Comparison of ENCODE assay signal across 9 cellular contexts in genomic region chr17:3666516-3666915, GRCh38. TPM values are rescaled to one million over a fixed set of nuclear protein-coding genes. Genes with fewer than 3 reads are reported as not detected.
DNase-seq lines count a peak whose midpoint lies in the region; ATAC-seq and TF ChIP-seq lines count a peak whose summit lies in the region.
"Had no signal": no experiment of that assay in that cellular context is flagged by ENCODE, and none has a peak within 500 bp of the region (broad histone marks: within the 10 kb centered on the region; RNA-seq: fewer than 3 reads in every experiment).

No MANE protein-coding gene starts in this region.

- H3K27me3 ChIP-seq in thoracic aorta (replicated peaks; ENCODE audit: insufficient read depth), result no peaks in the 10 kb centered on the region

- H3K27me3 Mint-ChIP-seq in activated CD4-positive, alpha-beta T cell treated with anti-CD3 and anti-CD28 coated beads, Interleukin-2, amount 10 ng/mL, durations not matched to agents 7 days and 5 days, result no peaks in the 10 kb centered on the region
- H3K27me3 Mint-ChIP-seq in MCF 10A (ENCODE audit: insufficient read depth, unreplicated experiment) (no peaks in the 10 kb centered on the region), memory B cell (no peaks in the 10 kb centered on the region)

- intact Hi-C loops in MCF 10A (cut with micrococcal nuclease), result no loop called here

- CTCF ChIA-PET in activated CD4-positive, alpha-beta T cell treated with anti-CD3 and anti-CD28 coated beads, Interleukin-2, amount 10 ng/mL, durations not matched to agents 7 days and 5 days (lab: Charles Lee), result interaction anchor here (0.6 to 1.4 kb wide), 5 partner anchors 17 to 180 kb away, joined by 3 to 7 read pairs (median 4); partner anchors contain the start of gene NCBP3
- CTCF ChIA-PET in MCF 10A (lab: Yijun Ruan, JAX), result interaction anchor here (1.1 kb wide), 1 partner anchor 30 kb away, joined by 4 read pairs; the partner anchor contains the start of genes CTNS and SHPK

- H3K27ac Mint-ChIP-seq in activated CD4-positive, alpha-beta T cell treated with anti-CD3 and anti-CD28 coated beads, Interleukin-2, amount 10 ng/mL, durations not matched to agents 7 days and 5 days, result no peak overlapping the region
- H3K27ac Mint-ChIP-seq in MCF 10A (ENCODE audit: low read depth, unreplicated experiment) (peak overlapping the region; percentile 86), memory B cell (no peak overlapping the region)

- ATAC-seq in memory B cell (ENCODE audit: low read depth) (no peak), thoracic aorta (ENCODE audit: insufficient number of reproducible peaks, low FRiP score, low read depth) (no peak)

- peaks cover 20 to 43% of the 10 kb centered on the region in 2 donors for H3K4me1 ChIP-seq in thoracic aorta (ENCODE audit: control insufficient read depth in 1 of 2, low read depth in 2 of 2)

- peaks cover 29% of the 10 kb centered on the region for H3K4me1 Mint-ChIP-seq in activated CD4-positive, alpha-beta T cell treated with anti-CD3 and anti-CD28 coated beads, Interleukin-2, amount 10 ng/mL, durations not matched to agents 7 days and 5 days
- peaks cover 11% of the 10 kb centered on the region for H3K4me1 Mint-ChIP-seq in MCF 10A (ENCODE audit: insufficient read depth, unreplicated experiment)
- peaks cover 15% of the 10 kb centered on the region for H3K4me1 Mint-ChIP-seq in memory B cell

- TF ChIP-seq CTCF in MCF 10A (IDR thresholded peaks at IDR 0.05; ENCODE audit: unreplicated experiment), result no peak
- no peak for TF ChIP-seq CTCF in thoracic aorta (IDR thresholded peaks at IDR 0.05)

- H3K4me3 ChIP-seq in thoracic aorta, result peak overlapping the region; percentile 86

- peak overlapping the region; percentile 49 to 97 for H3K27ac ChIP-seq in thoracic aorta

- peaks cover 8% of the 10 kb centered on the region for H3K36me3 Mint-ChIP-seq in activated CD4-positive, alpha-beta T cell treated with anti-CD3 and anti-CD28 coated beads, Interleukin-2, amount 10 ng/mL, durations not matched to agents 7 days and 5 days (ENCODE audit: low read depth)
- peaks cover 46% of the 10 kb centered on the region for H3K36me3 Mint-ChIP-seq in MCF 10A (ENCODE audit: insufficient read depth, unreplicated experiment)
- peaks cover 2% of the 10 kb centered on the region for H3K36me3 Mint-ChIP-seq in memory B cell

- POLR2A ChIA-PET in activated CD4-positive, alpha-beta T cell treated with anti-CD3 and anti-CD28 coated beads, Interleukin-2, amount 10 ng/mL, durations not matched to agents 7 days and 5 days (lab: Charles Lee), result no interaction called here
- POLR2A ChIA-PET in MCF 10A (lab: Yijun Ruan, JAX), result interaction anchor here (0.6 to 3.8 kb wide), 9 partner anchors 7 to 774 kb away, joined by 3 to 36 read pairs (median 7); partner anchors contain the start of genes CTNS, HASPIN, P2RX5 and SHPK

- peak overlapping the region; percentile 33 for H3K4me3 Mint-ChIP-seq in activated CD4-positive, alpha-beta T cell treated with anti-CD3 and anti-CD28 coated beads, Interleukin-2, amount 10 ng/mL, durations not matched to agents 7 days and 5 days
- H3K4me3 Mint-ChIP-seq in MCF 10A (ENCODE audit: unreplicated experiment) (peak overlapping the region; percentile 94), memory B cell (peak overlapping the region; percentile 89)

- H3K36me3 ChIP-seq in thoracic aorta, result peaks cover 34% of the 10 kb centered on the region

- no TSS peak for BruUV-seq in MCF 10A (replicated peaks; lab: Mats Ljungman, UMichigan)

- no peaks in the 10 kb centered on the region for H3K9me3 ChIP-seq in thoracic aorta

- no peaks in the 10 kb centered on the region for H3K9me3 Mint-ChIP-seq in activated CD4-positive, alpha-beta T cell treated with anti-CD3 and anti-CD28 coated beads, Interleukin-2, amount 10 ng/mL, durations not matched to agents 7 days and 5 days
- H3K9me3 Mint-ChIP-seq in MCF 10A (ENCODE audit: unreplicated experiment), result no peaks in the 10 kb centered on the region
- no peaks in the 10 kb centered on the region for H3K9me3 Mint-ChIP-seq in memory B cell

- DNase-seq in activated CD4-positive, alpha-beta T cell treated with anti-CD3 and anti-CD28 coated beads, Interleukin-2, amount 10 ng/mL, durations not matched to agents 7 days and 5 days, result no peak
- no peak for DNase-seq in activated CD4-positive, alpha-beta T cell treated with anti-CD3 and anti-CD28 coated beads, Interleukin-2, amount 50 U/mL, for 48 hours
- DNase-seq in MCF 10A (ENCODE audit: unreplicated experiment) (no peak), memory B cell (ENCODE audit: low spot score in 2 of 2) (no peak), thoracic aorta (ENCODE audit: low spot score) (no peak), GM19240 (ENCODE audit: insufficient read length, low spot score) (no peak), NCI-H1105 (lab: John Stamatoyannopoulos, UW) (no peak), germinal center (ENCODE audit: low spot score) (no peak)
- DNase-seq: NCI-H774 had no signal

RNA-seq across cellular contexts. Expression of gene TAX1BP3, which starts 1.9 kb away (rescaled TPM):
- total RNA-seq in activated CD4-positive, alpha-beta T cell treated with anti-CD3 and anti-CD28 coated beads, Interleukin-2, amount 10 ng/mL, durations not matched to agents 7 days and 5 days, result 10 to 100 TPM; 17.4 to 18.4 TPM
- 130 and 147 TPM in 2 replicates for total RNA-seq in MCF 10A (2022)
- 100 to 1,000 TPM; 127 to 243 TPM for total RNA-seq in thoracic aorta

RNA-seq across cellular contexts. Expression of gene EMC6, which starts 2.1 kb away (rescaled TPM):
- total RNA-seq in activated CD4-positive, alpha-beta T cell treated with anti-CD3 and anti-CD28 coated beads, Interleukin-2, amount 10 ng/mL, durations not matched to agents 7 days and 5 days, result 10 to 100 TPM; 34.8 to 37.3 TPM
- total RNA-seq in MCF 10A (2022), result 72.2 and 78.5 TPM in 2 replicates
- total RNA-seq in thoracic aorta, result 10 to 100 TPM; 10.8 to 17.6 TPM

RNA-seq across cellular contexts. Expression of gene P2RX5, which starts 29.4 kb away (rescaled TPM):
- total RNA-seq in activated CD4-positive, alpha-beta T cell treated with anti-CD3 and anti-CD28 coated beads, Interleukin-2, amount 10 ng/mL, durations not matched to agents 7 days and 5 days, result 10 to 100 TPM; 33.6 to 39.4 TPM
- total RNA-seq in MCF 10A (2022) (4.8 and 4.9 TPM in 2 replicates), thoracic aorta (1 to 10 TPM in 1 of 2 donors, not detected in 1; 2.3 TPM)

RNA-seq across cellular contexts. Expression of gene CTNS, which starts 30.0 kb away (rescaled TPM):
- total RNA-seq in activated CD4-positive, alpha-beta T cell treated with anti-CD3 and anti-CD28 coated beads, Interleukin-2, amount 10 ng/mL, durations not matched to agents 7 days and 5 days, result 10 to 100 TPM; 10.3 TPM
- 7.1 and 11.4 TPM in 2 replicates for total RNA-seq in MCF 10A (2022)
- total RNA-seq in thoracic aorta, result 10 to 100 TPM in 1 of 2 donors, 1 to 10 TPM in 1; 6.6 to 23.3 TPM

RNA-seq across cellular contexts. Expression of gene SHPK, which starts 30.5 kb away (rescaled TPM):
- total RNA-seq in activated CD4-positive, alpha-beta T cell treated with anti-CD3 and anti-CD28 coated beads, Interleukin-2, amount 10 ng/mL, durations not matched to agents 7 days and 5 days, result 10 to 100 TPM; 11.5 to 12.3 TPM
- total RNA-seq in MCF 10A (2022) (6.3 and 8.3 TPM in 2 replicates), thoracic aorta (10 to 100 TPM; 10.5 to 16.1 TPM)

Comparison
In these comparisons a context has a peak if more than half of its experiments do, and no peak if none do; other contexts are left out.
1. H3K4me3 Mint-ChIP-seq: peak in every context shown above with its lines; median percentile 94 in MCF 10A; 89 in memory B cell; 33 in activated CD4-positive, alpha-beta T cell treated with anti-CD3 and anti-CD28 coated beads, Interleukin-2, amount 10 ng/mL, durations not matched to agents 7 days and 5 days.